In the genomic region with DNA sequence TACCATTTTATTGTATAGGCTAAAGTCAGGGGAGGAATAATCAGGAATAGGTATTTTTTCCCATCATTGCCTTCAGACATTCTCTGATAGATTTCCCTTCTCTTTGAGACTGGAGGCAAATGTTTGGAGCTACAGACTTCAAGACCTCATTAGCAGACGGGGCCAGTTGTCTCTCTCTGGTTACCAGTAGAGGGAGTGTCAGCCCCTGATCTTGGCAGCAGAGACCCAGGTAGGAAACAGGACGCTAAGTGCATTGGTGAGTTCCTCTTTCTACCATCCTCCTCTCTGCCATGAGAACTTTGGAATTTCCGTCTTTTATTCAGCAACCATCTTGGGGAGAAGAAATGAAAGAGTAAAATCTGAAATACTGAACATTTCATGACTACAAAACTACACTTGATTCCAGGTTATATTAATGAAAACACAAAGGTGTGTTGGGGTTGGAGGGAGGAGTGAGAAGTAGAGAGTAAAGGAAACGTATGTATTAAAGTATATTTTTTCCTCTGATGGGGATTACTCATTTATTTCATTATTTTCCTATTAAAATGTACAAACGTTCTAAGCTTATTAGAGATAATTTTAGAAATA, we compare ENCODE assay signal across 8 cellular contexts.
A peak's percentile ranks its signal among the peaks of the same experiment; 100 is the strongest.
DNase-seq lines count a peak whose midpoint lies in the region; ATAC-seq, FAIRE-seq and TF ChIP-seq lines count a peak whose summit lies in the region.

No MANE protein-coding gene starts in this region.

- H3K4me3 Mint-ChIP-seq in Caco-2 (ENCODE audit: unreplicated experiment), result no peak overlapping the region
- H3K4me3 Mint-ChIP-seq in chondrocyte (ENCODE audit: unreplicated experiment), result no peak overlapping the region
- H3K4me3 Mint-ChIP-seq in CD8-positive, alpha-beta memory T cell, result no peak overlapping the region

- intact Hi-C loops in Caco-2 (cut with micrococcal nuclease; ENCODE audit: unreplicated experiment) (no loop called here), pancreas (cut with DNase I) (no loop called here)

- H3K9me3 ChIP-seq in Caco-2, result peaks cover 16% of the 10 kb centered on the region
- H3K9me3 ChIP-seq in pancreas, result no peaks in the 10 kb centered on the region
- no peaks in the 10 kb centered on the region for H3K9me3 ChIP-seq in CD8-positive, alpha-beta memory T cell (ENCODE audit: low read length)

- H3K9me3 Mint-ChIP-seq in Caco-2 (ENCODE audit: unreplicated experiment), result peaks cover 15% of the 10 kb centered on the region
- H3K9me3 Mint-ChIP-seq in chondrocyte (ENCODE audit: low read depth), result no peaks in the 10 kb centered on the region
- H3K9me3 Mint-ChIP-seq in CD8-positive, alpha-beta memory T cell, result peaks cover 0 to 5% (median 2%) of the 10 kb centered on the region in 5 donors

- peaks cover 23% of the 10 kb centered on the region for H3K4me1 ChIP-seq in Caco-2
- no peaks in the 10 kb centered on the region for H3K4me1 ChIP-seq in pancreas
- H3K4me1 ChIP-seq in CD8-positive, alpha-beta memory T cell (ENCODE audit: insufficient read depth, low read length), result no peaks in the 10 kb centered on the region

- H3K36me3 Mint-ChIP-seq in Caco-2 (ENCODE audit: insufficient read depth, unreplicated experiment) (no peaks in the 10 kb centered on the region), chondrocyte (ENCODE audit: low read depth) (no peaks in the 10 kb centered on the region)
- no peaks in the 10 kb centered on the region for H3K36me3 Mint-ChIP-seq in CD8-positive, alpha-beta memory T cell

- H3K36me3 ChIP-seq in Caco-2 (ENCODE audit: control insufficient read depth, insufficient read depth, low read length), result no peaks in the 10 kb centered on the region
- no peaks in the 10 kb centered on the region for H3K36me3 ChIP-seq in pancreas
- no peaks in the 10 kb centered on the region for H3K36me3 ChIP-seq in CD8-positive, alpha-beta memory T cell (ENCODE audit: insufficient read depth, low read length)

- no TSS peak for BruUV-seq in Caco-2 (replicated peaks; lab: Mats Ljungman, UMichigan)

- CTCF ChIA-PET in Caco-2 (lab: Charles Lee), result interaction anchor here (0.6 to 1.1 kb wide), 2 partner anchors 40 to 98 kb away, joined by 3 to 4 read pairs; no protein-coding TSS in a partner anchor
- CTCF ChIA-PET in CD8-positive, alpha-beta memory T cell (lab: Charles Lee), result no interaction called here

- H3K4me1 Mint-ChIP-seq in Caco-2 (ENCODE audit: low read depth, unreplicated experiment) (peaks cover 26% of the 10 kb centered on the region), chondrocyte (ENCODE audit: low read depth) (no peaks in the 10 kb centered on the region)
- H3K4me1 Mint-ChIP-seq in CD8-positive, alpha-beta memory T cell, result no peaks in the 10 kb centered on the region

- ATAC-seq in GM19043 (IDR thresholded peaks at IDR 0.05; ENCODE audit: low read depth, unreplicated experiment), result peak; percentile 68
- peak; percentile 65 for ATAC-seq in HG03064 (IDR thresholded peaks at IDR 0.05; ENCODE audit: low read depth, unreplicated experiment)
- peak in 3 of 4 donors; percentile 52 to 74 (median 72) for ATAC-seq in pancreas

- WGBS in pancreas, 2 donors, result 17 to 23% methylated on average over 5 of the region's 5 CpGs

- H3K4me3 ChIP-seq in Caco-2 (ENCODE audit: low read depth, low read length), result no peak overlapping the region
- no peak overlapping the region for H3K4me3 ChIP-seq in pancreas
- no peak overlapping the region for H3K4me3 ChIP-seq in CD8-positive, alpha-beta memory T cell (ENCODE audit: low read length)

- DNase-seq in Caco-2, result peak; percentile 39 to 66
- peak; percentile 23 for DNase-seq in NCI-H510A (lab: John Stamatoyannopoulos, UW)
- DNase-seq in chondrocyte (ENCODE audit: low spot score), result no peak
- DNase-seq in pancreas, result peak in 1 of 6 donors; percentile 20
- no peak for DNase-seq in CD8-positive, alpha-beta memory T cell
- no peak for DNase-seq in DMS79 (lab: John Stamatoyannopoulos, UW)

- TF ChIP-seq CTCF in Caco-2 (IDR thresholded peaks at IDR 0.05; ENCODE audit: insufficient read depth in 1 of 2, low read depth in 1 of 2, low read length in 1 of 2, severe bottlenecking in 1 of 2, unreplicated experiment in 1 of 2) (peak; percentile 31 to 66), chondrocyte (IDR thresholded peaks at IDR 0.05) (peak; percentile 64), pancreas (IDR thresholded peaks at IDR 0.05) (peak in 2 of 4 donors; percentile 28 to 35)

- POLR2A ChIA-PET in Caco-2 (lab: Charles Lee), result no interaction called here
- POLR2A ChIA-PET in CD8-positive, alpha-beta memory T cell (lab: Charles Lee), result no interaction called here

- no peaks in the 10 kb centered on the region for H3K27me3 ChIP-seq in Caco-2 (replicated peaks; ENCODE audit: control insufficient read depth, insufficient read depth, low read length)
- no peaks in the 10 kb centered on the region for H3K27me3 ChIP-seq in pancreas
- H3K27me3 ChIP-seq in CD8-positive, alpha-beta memory T cell (ENCODE audit: insufficient read depth, low read length, poor library complexity, severe bottlenecking), result no peaks in the 10 kb centered on the region

- FAIRE-seq in pancreas (lab: Jason Lieb, UNC), result no peak

- H3K27me3 Mint-ChIP-seq in Caco-2 (ENCODE audit: insufficient read depth, unreplicated experiment) (no peaks in the 10 kb centered on the region), chondrocyte (ENCODE audit: low read depth) (peaks cover 19% of the 10 kb centered on the region)
- H3K27me3 Mint-ChIP-seq in CD8-positive, alpha-beta memory T cell, result no peaks in the 10 kb centered on the region

- no peak overlapping the region for H3K27ac ChIP-seq in pancreas
- no peak overlapping the region for H3K27ac ChIP-seq in CD8-positive, alpha-beta memory T cell (ENCODE audit: low read depth, low read length)

- H3K27ac Mint-ChIP-seq in Caco-2 (ENCODE audit: unreplicated experiment), result no peak overlapping the region
- no peak overlapping the region for H3K27ac Mint-ChIP-seq in chondrocyte (ENCODE audit: unreplicated experiment)
- H3K27ac Mint-ChIP-seq in CD8-positive, alpha-beta memory T cell, result no peak overlapping the region

Comparison
In these comparisons a context has a peak if more than half of its experiments do, and no peak if none do; other contexts are left out.
1. DNase-seq: peak in Caco-2 (2 of 2) and NCI-H510A (single experiment); none in chondrocyte (single experiment), CD8-positive, alpha-beta memory T cell (0 of 5) and DMS79 (single experiment).
2. Peak in every context shown above with its lines, with median percentiles within 50 percentile points of each other: ATAC-seq.